24 cellular contexts compared by ENCODE assay signal in genomic region chr12:33265900-33266299, GRCh38.
"Had no signal": no experiment of that assay in that cellular context is flagged by ENCODE, and none has a peak within 500 bp of the region (broad histone marks: within the 10 kb centered on the region; RNA-seq: fewer than 3 reads in every experiment).

No MANE protein-coding gene starts in this region.

- ATAC-seq: body of pancreas; gastroesophageal sphincter; heart left ventricle; lower lobe of right lung; naive thymus-derived CD4-positive, alpha-beta T cell; psoas muscle; right cardiac atrium had no signal

- H3K36me3 Mint-ChIP-seq: activated naive CD4-positive, alpha-beta T cell treated with anti-CD3 and anti-CD28 coated beads, Interleukin-2, amount 50 U/mL, for 24 hours; naive thymus-derived CD4-positive, alpha-beta T cell had no signal

- DNase-seq: activated CD4-positive, alpha-beta T cell treated with anti-CD3 and anti-CD28 coated beads, Interleukin-2, amount 10 ng/mL, durations not matched to agents 7 days and 5 days; activated CD4-positive, CD25-positive, alpha-beta regulatory T cell treated with anti-CD3 and anti-CD28 coated beads, Interleukin-2, amount 50 U/mL, for 72 hours; activated gamma-delta T cell treated with Interleukin-2 at 50 U/mL for 16 hours; activated T-cell treated with anti-CD3 and anti-CD28 coated beads, Interleukin-2, amount 50 U/mL, for 1 hour; anterior cingulate cortex; body of pancreas; cortex of kidney; heart left ventricle; lower lobe of right lung; naive thymus-derived CD4-positive, alpha-beta T cell; ovary; psoas muscle; right cardiac atrium; stimulated activated CD4-positive, alpha-beta T cell treated with anti-CD3 and anti-CD28 coated beads, Interleukin-12 subunit alpha, Interleukin-12 subunit beta, amount 100 ng/mL, for 4 hours; stimulated activated CD4-positive, alpha-beta T cell treated with anti-CD3 and anti-CD28 coated beads, Interleukin-4, amount 100 ng/mL, for 4 hours; substantia nigra; thyroid gland had no signal

- H3K4me1 Mint-ChIP-seq: activated CD4-positive, alpha-beta T cell treated with anti-CD3 and anti-CD28 coated beads, Interleukin-2, amount 10 ng/mL, durations not matched to agents 7 days and 5 days; activated naive CD4-positive, alpha-beta T cell treated with anti-CD3 and anti-CD28 coated beads, Interleukin-2, amount 50 U/mL, for 24 hours; naive thymus-derived CD4-positive, alpha-beta T cell had no signal

- H3K9me3 Mint-ChIP-seq: activated naive CD4-positive, alpha-beta T cell treated with anti-CD3 and anti-CD28 coated beads, Interleukin-2, amount 50 U/mL, for 24 hours had no signal

- H3K9me3 ChIP-seq: body of pancreas, gastroesophageal sphincter, heart left ventricle, lower lobe of right lung, neutrophil, ovary, psoas muscle, thyroid gland had no signal

- H3K4me3 Mint-ChIP-seq: activated CD4-positive, alpha-beta T cell treated with anti-CD3 and anti-CD28 coated beads, Interleukin-2, amount 10 ng/mL, durations not matched to agents 7 days and 5 days; activated naive CD4-positive, alpha-beta T cell treated with anti-CD3 and anti-CD28 coated beads, Interleukin-2, amount 50 U/mL, for 24 hours; naive thymus-derived CD4-positive, alpha-beta T cell; stimulated activated naive CD8-positive, alpha-beta T cell treated with anti-CD3 and anti-CD28 coated beads, Interleukin-15, Interleukin-2, amounts not matched to agents 100 ng/mL and 50 ng/mL, for 24 hours had no signal

- H3K27ac ChIP-seq: body of pancreas, cardiac muscle cell, epithelial cell of prostate, gastroesophageal sphincter, heart left ventricle, lower lobe of right lung, neutrophil, ovary, psoas muscle, thyroid gland, VCaP had no signal

- H3K36me3 ChIP-seq: cardiac muscle cell, gastroesophageal sphincter, heart left ventricle, lower lobe of right lung, neutrophil, ovary, thyroid gland had no signal

- H3K4me1 ChIP-seq: body of pancreas, gastroesophageal sphincter, heart left ventricle, lower lobe of right lung, psoas muscle, thyroid gland had no signal

- H3K4me3 ChIP-seq: body of pancreas, cardiac muscle cell, gastroesophageal sphincter, heart left ventricle, lower lobe of right lung, ovary, psoas muscle, thyroid gland had no signal

- H3K27me3 Mint-ChIP-seq: activated CD4-positive, alpha-beta T cell treated with anti-CD3 and anti-CD28 coated beads, Interleukin-2, amount 10 ng/mL, durations not matched to agents 7 days and 5 days; activated naive CD4-positive, alpha-beta T cell treated with anti-CD3 and anti-CD28 coated beads, Interleukin-2, amount 50 U/mL, for 24 hours; stimulated activated naive CD8-positive, alpha-beta T cell treated with anti-CD3 and anti-CD28 coated beads, Interleukin-15, Interleukin-2, amounts not matched to agents 100 ng/mL and 50 ng/mL, for 24 hours had no signal

- H3K27ac Mint-ChIP-seq: activated CD4-positive, alpha-beta T cell treated with anti-CD3 and anti-CD28 coated beads, Interleukin-2, amount 10 ng/mL, durations not matched to agents 7 days and 5 days; activated naive CD4-positive, alpha-beta T cell treated with anti-CD3 and anti-CD28 coated beads, Interleukin-2, amount 50 U/mL, for 24 hours; naive thymus-derived CD4-positive, alpha-beta T cell; stimulated activated naive CD8-positive, alpha-beta T cell treated with anti-CD3 and anti-CD28 coated beads, Interleukin-15, Interleukin-2, amounts not matched to agents 100 ng/mL and 50 ng/mL, for 24 hours had no signal

- H3K27me3 ChIP-seq: body of pancreas, cardiac muscle cell, gastroesophageal sphincter, heart left ventricle, neutrophil, ovary, thyroid gland had no signal
